Comparison of ENCODE assay signal across 20 cellular contexts in genomic region chr2:11696736-11697102, GRCh38. TPM values are rescaled to one million over a fixed set of nuclear protein-coding genes. Genes with fewer than 3 reads are reported as not detected.
DNase-seq lines count a peak whose midpoint lies in the region; ATAC-seq and TF ChIP-seq lines count a peak whose summit lies in the region.
"Had no signal": no experiment of that assay in that cellular context is flagged by ENCODE, and none has a peak within 500 bp of the region (broad histone marks: within the 10 kb centered on the region; RNA-seq: fewer than 3 reads in every experiment).

No MANE protein-coding gene starts in this region.

- no peaks in the 10 kb centered on the region for H3K27me3 ChIP-seq in left ventricle myocardium inferior (ENCODE audit: low read depth)
- H3K27me3 ChIP-seq in layer of hippocampus (ENCODE audit: control insufficient read depth, insufficient read depth, low read length) = no peaks in the 10 kb centered on the region
- H3K27me3 ChIP-seq: Peyer's patch had no signal

- ATAC-seq in stimulated activated naive B cell treated with anti-CD40 and anti-IgM and Interleukin-4, amounts not matched to agents 10 μg/mL and 1 μg/mL and 100 μg/mL, for 72 hours (replicated peaks) = no peak
- ATAC-seq in GM18907 (IDR thresholded peaks at IDR 0.05; ENCODE audit: unreplicated experiment) = no peak

- no peaks in the 10 kb centered on the region for H3K36me3 Mint-ChIP-seq in stimulated activated naive B cell treated with anti-CD40 and anti-IgM and Interleukin-4, amounts not matched to agents 10 μg/mL and 1 μg/mL and 100 μg/mL, for 72 hours
- H3K36me3 Mint-ChIP-seq: stimulated activated effector memory CD8-positive, alpha-beta T cell treated with anti-CD3 and anti-CD28 coated beads, Interleukin-12 subunit alpha, Interleukin-12 subunit beta, amount 100 ng/mL, for 72 hours had no signal

- H3K27ac Mint-ChIP-seq in stimulated activated naive B cell treated with anti-CD40 and anti-IgM and Interleukin-4, amounts not matched to agents 10 μg/mL and 1 μg/mL and 100 μg/mL, for 72 hours = peak overlapping the region; percentile 33
- H3K27ac Mint-ChIP-seq: stimulated activated effector memory CD8-positive, alpha-beta T cell treated with anti-CD3 and anti-CD28 coated beads, Interleukin-12 subunit alpha, Interleukin-12 subunit beta, amount 100 ng/mL, for 72 hours had no signal

- DNase-seq in left ventricle myocardium inferior = no peak
- DNase-seq in cardiac septum (ENCODE audit: low spot score) = no peak
- no peak for DNase-seq in stimulated activated naive B cell treated with anti-CD40 and anti-IgM and Interleukin-4, amounts not matched to agents 10 μg/mL and 1 μg/mL and 100 μg/mL, for 72 hours
- DNase-seq in activated CD4-positive, alpha-beta T cell treated with anti-CD3 and anti-CD28 coated beads, Interleukin-2, amount 50 U/mL, for 4 hours = no peak
- DNase-seq in NCI-H446 treated with DMSO at 0.1 percent for 48 hours (lab: John Stamatoyannopoulos, UW) = no peak
- no peak for DNase-seq in NCI-H2107 (lab: John Stamatoyannopoulos, UW)
- DNase-seq: 8988T; activated CD4-positive, alpha-beta T cell treated with anti-CD3 and anti-CD28 coated beads for 48 hours; activated CD8-positive, alpha-beta memory T cell treated with anti-CD3 and anti-CD28 coated beads, Interleukin-2, amount 50 U/mL, for 4 hours; activated gamma-delta T cell treated with Interleukin-2 at 50 U/mL for 16 hours; Karpas-422; NCI-H82; stimulated activated CD4-positive, alpha-beta T cell treated with anti-CD3 and anti-CD28 coated beads, Interleukin-15, amount 100 ng/mL, for 24 hours had no signal

- H3K9me3 Mint-ChIP-seq in stimulated activated naive B cell treated with anti-CD40 and anti-IgM and Interleukin-4, amounts not matched to agents 10 μg/mL and 1 μg/mL and 100 μg/mL, for 72 hours = no peaks in the 10 kb centered on the region
- H3K9me3 Mint-ChIP-seq: neural crest cell; stimulated activated effector memory CD8-positive, alpha-beta T cell treated with anti-CD3 and anti-CD28 coated beads, Interleukin-12 subunit alpha, Interleukin-12 subunit beta, amount 100 ng/mL, for 72 hours had no signal

- no peaks in the 10 kb centered on the region for H3K36me3 ChIP-seq in left ventricle myocardium inferior
- H3K36me3 ChIP-seq: Peyer's patch had no signal

- H3K4me3 Mint-ChIP-seq in stimulated activated naive B cell treated with anti-CD40 and anti-IgM and Interleukin-4, amounts not matched to agents 10 μg/mL and 1 μg/mL and 100 μg/mL, for 72 hours = no peak overlapping the region
- H3K4me3 Mint-ChIP-seq: neural crest cell; stimulated activated effector memory CD8-positive, alpha-beta T cell treated with anti-CD3 and anti-CD28 coated beads, Interleukin-12 subunit alpha, Interleukin-12 subunit beta, amount 100 ng/mL, for 72 hours had no signal

- peaks cover 35% of the 10 kb centered on the region for H3K4me1 ChIP-seq in left ventricle myocardium inferior
- H3K4me1 ChIP-seq: Peyer's patch had no signal

- H3K4me3 ChIP-seq in left ventricle myocardium inferior = no peak overlapping the region
- H3K4me3 ChIP-seq: Peyer's patch had no signal

- no peaks in the 10 kb centered on the region for H3K9me3 ChIP-seq in left ventricle myocardium inferior (replicated peaks)
- H3K9me3 ChIP-seq: Peyer's patch had no signal

- peaks cover 9 to 20% of the 10 kb centered on the region in 2 donors for H3K4me1 Mint-ChIP-seq in stimulated activated naive B cell treated with anti-CD40 and anti-IgM and Interleukin-4, amounts not matched to agents 10 μg/mL and 1 μg/mL and 100 μg/mL, for 72 hours
- H3K4me1 Mint-ChIP-seq: stimulated activated effector memory CD8-positive, alpha-beta T cell treated with anti-CD3 and anti-CD28 coated beads, Interleukin-12 subunit alpha, Interleukin-12 subunit beta, amount 100 ng/mL, for 72 hours had no signal

- no peak for TF ChIP-seq CTCF in left ventricle myocardium inferior (IDR thresholded peaks at IDR 0.05; ENCODE audit: borderline replicate concordance)

- peak overlapping the region; percentile 76 for H3K27ac ChIP-seq in left ventricle myocardium inferior (replicated peaks)
- H3K27ac ChIP-seq in layer of hippocampus (ENCODE audit: low read depth, low read length) = peak overlapping the region; percentile 62

- peaks cover 15 to 24% of the 10 kb centered on the region in 2 donors for H3K27me3 Mint-ChIP-seq in stimulated activated naive B cell treated with anti-CD40 and anti-IgM and Interleukin-4, amounts not matched to agents 10 μg/mL and 1 μg/mL and 100 μg/mL, for 72 hours

- intact Hi-C loops in left ventricle myocardium inferior (cut with micrococcal nuclease) = loop anchor here (10.0 kb wide), 1 partner anchor 48 kb away; the partner anchor contains the start of gene LPIN1
- intact Hi-C loops in cardiac septum (cut with DNase I) = loop anchor here (5.0 kb wide), 1 partner anchor 51 kb away; the partner anchor contains the start of gene LPIN1

RNA-seq across cellular contexts. Expression of gene NTSR2, which starts 26.7 kb away (rescaled TPM):
- total RNA-seq in left ventricle myocardium inferior = not detected
- total RNA-seq in cardiac septum = not detected
- total RNA-seq: chondrocyte, kidney epithelial cell, neural crest cell, Peyer's patch had no signal

RNA-seq across cellular contexts. Expression of gene LPIN1, which starts 49.7 kb away (rescaled TPM):
- total RNA-seq in left ventricle myocardium inferior (43.0 TPM), cardiac septum (27.8 TPM)
